34 cellular contexts compared by ENCODE assay signal in genomic region chr1:119919241-119919640, GRCh38. TPM values are rescaled to one million over a fixed set of nuclear protein-coding genes. Genes with fewer than 3 reads are reported as not detected.
"Had no signal": no experiment of that assay in that cellular context is flagged by ENCODE, and none has a peak within 500 bp of the region (broad histone marks: within the 10 kb centered on the region; RNA-seq: fewer than 3 reads in every experiment).

No MANE protein-coding gene starts in this region.

- H3K9me3 ChIP-seq: stomach, suprapubic skin, testis, thoracic aorta, thyroid gland, tibial artery, tibial nerve, transverse colon, upper lobe of left lung, upper lobe of right lung, uterus, vagina had no signal

- H3K27me3 ChIP-seq: stomach, suprapubic skin, testis, thyroid gland, tibial artery, tibial nerve, transverse colon, upper lobe of left lung, upper lobe of right lung, uterus, vagina had no signal

- H3K4me1 ChIP-seq: stomach, suprapubic skin, testis, thyroid gland, tibial artery, tibial nerve, transverse colon, upper lobe of left lung, upper lobe of right lung, uterus, vagina had no signal

- H3K9me3 Mint-ChIP-seq: stimulated activated effector memory CD8-positive, alpha-beta T cell treated with anti-CD3 and anti-CD28 coated beads, Interleukin-12 subunit alpha, Interleukin-12 subunit beta, amount 100 ng/mL, for 72 hours; stimulated activated memory B cell treated with anti-CD40 and anti-IgM and Interleukin-4, amounts not matched to agents 10 μg/mL and 1 μg/mL and 100 μg/mL, for 72 hours; stimulated activated naive B cell treated with anti-CD40 and anti-IgM and Interleukin-4, amounts not matched to agents 10 μg/mL and 1 μg/mL and 100 μg/mL, for 72 hours; stimulated activated naive CD8-positive, alpha-beta T cell treated with anti-CD3 and anti-CD28 coated beads, Interleukin-15, amount 100 ng/mL, for 72 hours; stimulated activated naive CD8-positive, alpha-beta T cell treated with anti-CD3 and anti-CD28 coated beads, Interleukin-15, Interleukin-2, amounts not matched to agents 100 ng/mL and 50 ng/mL, for 24 hours; type B pancreatic cell had no signal

- H3K27ac ChIP-seq: stomach, suprapubic skin, testis, thoracic aorta, thyroid gland, tibial artery, tibial nerve, transverse colon, upper lobe of left lung, upper lobe of right lung, uterus, vagina had no signal

- H3K27ac Mint-ChIP-seq: stimulated activated effector memory CD8-positive, alpha-beta T cell treated with anti-CD3 and anti-CD28 coated beads, Interleukin-12 subunit alpha, Interleukin-12 subunit beta, amount 100 ng/mL, for 72 hours; stimulated activated memory B cell treated with anti-CD40 and anti-IgM and Interleukin-4, amounts not matched to agents 10 μg/mL and 1 μg/mL and 100 μg/mL, for 72 hours; stimulated activated naive B cell treated with anti-CD40 and anti-IgM and Interleukin-4, amounts not matched to agents 10 μg/mL and 1 μg/mL and 100 μg/mL, for 72 hours; stimulated activated naive CD8-positive, alpha-beta T cell treated with anti-CD3 and anti-CD28 coated beads, Interleukin-15, amount 100 ng/mL, for 72 hours; stimulated activated naive CD8-positive, alpha-beta T cell treated with anti-CD3 and anti-CD28 coated beads, Interleukin-15, Interleukin-2, amounts not matched to agents 100 ng/mL and 50 ng/mL, for 24 hours; type B pancreatic cell had no signal

- H3K27me3 Mint-ChIP-seq: stimulated activated memory B cell treated with anti-CD40 and anti-IgM and Interleukin-4, amounts not matched to agents 10 μg/mL and 1 μg/mL and 100 μg/mL, for 72 hours; stimulated activated naive B cell treated with anti-CD40 and anti-IgM and Interleukin-4, amounts not matched to agents 10 μg/mL and 1 μg/mL and 100 μg/mL, for 72 hours; stimulated activated naive CD8-positive, alpha-beta T cell treated with anti-CD3 and anti-CD28 coated beads, Interleukin-15, amount 100 ng/mL, for 72 hours; stimulated activated naive CD8-positive, alpha-beta T cell treated with anti-CD3 and anti-CD28 coated beads, Interleukin-15, Interleukin-2, amounts not matched to agents 100 ng/mL and 50 ng/mL, for 24 hours; type B pancreatic cell had no signal

- H3K4me1 Mint-ChIP-seq: stimulated activated effector memory CD8-positive, alpha-beta T cell treated with anti-CD3 and anti-CD28 coated beads, Interleukin-12 subunit alpha, Interleukin-12 subunit beta, amount 100 ng/mL, for 72 hours; stimulated activated memory B cell treated with anti-CD40 and anti-IgM and Interleukin-4, amounts not matched to agents 10 μg/mL and 1 μg/mL and 100 μg/mL, for 72 hours; stimulated activated naive B cell treated with anti-CD40 and anti-IgM and Interleukin-4, amounts not matched to agents 10 μg/mL and 1 μg/mL and 100 μg/mL, for 72 hours; stimulated activated naive CD8-positive, alpha-beta T cell treated with anti-CD3 and anti-CD28 coated beads, Interleukin-15, amount 100 ng/mL, for 72 hours had no signal

- H3K36me3 ChIP-seq: uterus had no signal

- H3K4me3 Mint-ChIP-seq: stimulated activated effector memory CD8-positive, alpha-beta T cell treated with anti-CD3 and anti-CD28 coated beads, Interleukin-12 subunit alpha, Interleukin-12 subunit beta, amount 100 ng/mL, for 72 hours; stimulated activated memory B cell treated with anti-CD40 and anti-IgM and Interleukin-4, amounts not matched to agents 10 μg/mL and 1 μg/mL and 100 μg/mL, for 72 hours; stimulated activated naive B cell treated with anti-CD40 and anti-IgM and Interleukin-4, amounts not matched to agents 10 μg/mL and 1 μg/mL and 100 μg/mL, for 72 hours; stimulated activated naive CD8-positive, alpha-beta T cell treated with anti-CD3 and anti-CD28 coated beads, Interleukin-15, amount 100 ng/mL, for 72 hours; stimulated activated naive CD8-positive, alpha-beta T cell treated with anti-CD3 and anti-CD28 coated beads, Interleukin-15, Interleukin-2, amounts not matched to agents 100 ng/mL and 50 ng/mL, for 24 hours; type B pancreatic cell had no signal

- FAIRE-seq: urothelium cell line had no signal

- H3K4me3 ChIP-seq: stomach, suprapubic skin, testis, thoracic aorta, thyroid gland, tibial artery, tibial nerve, transverse colon, upper lobe of left lung, upper lobe of right lung, uterus, vagina had no signal

- DNase-seq: stimulated activated CD4-positive, alpha-beta T cell treated with anti-CD3 and anti-CD28 coated beads, Interleukin-2, amount 100 ng/mL, for 48 hours; stimulated activated CD4-positive, alpha-beta T cell treated with anti-CD3 and anti-CD28 coated beads, Interleukin-4, amount 100 ng/mL, for 1 hour; stimulated activated CD4-positive, alpha-beta T cell treated with anti-CD3 and anti-CD28 coated beads, Interleukin-4, amount 100 ng/mL, for 24 hours; stimulated activated CD4-positive, alpha-beta T cell treated with anti-CD3 and anti-CD28 coated beads, Interleukin-4, amount 100 ng/mL, for 4 hours; stimulated activated CD8-positive, alpha-beta memory T cell treated with anti-CD3 and anti-CD28 coated beads, Interleukin-4, amount 100 ng/mL, for 48 hours; stimulated activated naive B cell treated with anti-CD40 and anti-IgM and Interleukin-4, amounts not matched to agents 10 μg/mL and 1 μg/mL and 100 μg/mL, for 72 hours; stimulated activated naive CD4-positive, alpha-beta T cell; stimulated activated naive CD4-positive, alpha-beta T cell treated with Interleukin-2 at 50 U/mL for 16 hours; stimulated activated naive CD8-positive, alpha-beta T cell treated with anti-CD3 and anti-CD28 coated beads, Interleukin-15, amount 100 ng/mL, for 72 hours; stimulated activated naive CD8-positive, alpha-beta T cell treated with anti-CD3 and anti-CD28 coated beads, Interleukin-15, Interleukin-2, amounts not matched to agents 100 U/mL and 50 U/mL, for 24 hours; stomach; substantia nigra; testis; thyroid gland; tibial artery; transverse colon; trophoblast cell; upper lobe of right lung; uterus had no signal

RNA-seq across cellular contexts. Expression of gene ADAM30, which starts 22.9 kb away (rescaled TPM):
- total RNA-seq: stomach, subcutaneous adipose tissue, suprapubic skin, temporal lobe, thoracic aorta, tibial nerve, transverse colon, upper lobe of left lung, upper lobe of right lung, ureter, urinary bladder, uterus, vagina had no signal
- polyA plus RNA-seq: stomach, thymus, urinary bladder had no signal
